ENCODE assay signal across 9 cellular contexts in genomic region chr6:41372526-41373366, GRCh38. TPM values are rescaled to one million over a fixed set of nuclear protein-coding genes. Genes with fewer than 3 reads are reported as not detected.
DNase-seq lines count a peak whose midpoint lies in the region; ATAC-seq and TF ChIP-seq lines count a peak whose summit lies in the region.
"Had no signal": no experiment of that assay in that cellular context is flagged by ENCODE, and none has a peak within 500 bp of the region (broad histone marks: within the 10 kb centered on the region; RNA-seq: fewer than 3 reads in every experiment).

No MANE protein-coding gene starts in this region.

- H4K20me1 ChIP-seq in GM23338 (replicated peaks; ENCODE audit: insufficient read depth) (peaks cover 7% of the 10 kb centered on the region), mammary epithelial cell (ENCODE audit: insufficient read depth, low read length) (no peaks in the 10 kb centered on the region)

- H3K4me3 ChIP-seq in CD4-positive, alpha-beta memory T cell (ENCODE audit: low read length in 2 of 2): no peak overlapping the region
- H3K4me3 ChIP-seq in GM23338: peak overlapping the region; percentile 59
- H3K4me3 ChIP-seq in mammary epithelial cell (replicated peaks in 1 of 3; ENCODE audit: insufficient read depth in 1 of 3, low read depth in 2 of 3, low read length in 3 of 3): no peak overlapping the region
- peak overlapping the region; percentile 43 for H3K4me3 ChIP-seq in naive thymus-derived CD4-positive, alpha-beta T cell (ENCODE audit: low read length)

- H2AFZ ChIP-seq in GM23338 (no peak overlapping the region; the same call in 1 of the 2 replicates), mammary epithelial cell (ENCODE audit: low read depth, low read length) (no peak overlapping the region)

- dilution Hi-C loops in mammary epithelial cell (cut with HindIII; ENCODE audit: low sequenced_read_pairs): no loop called here

- CTCF ChIA-PET in CD4-positive, alpha-beta memory T cell (lab: Charles Lee; ENCODE audit: partially characterized antibody): interaction anchor here (0.7 to 4.6 kb wide), 3 partner anchors 37 to 312 kb away, joined by 3 to 20 read pairs (median 3); partner anchors contain the start of gene NCR2
- CTCF ChIA-PET in mammary epithelial cell (lab: Charles Lee; ENCODE audit: low non-redundant PET): no interaction called here
- CTCF ChIA-PET in naive thymus-derived CD4-positive, alpha-beta T cell (lab: Charles Lee): interaction anchor here (0.9 kb wide), 1 partner anchor 40 kb away, joined by 3 read pairs; no protein-coding TSS in a partner anchor

- POLR2A ChIA-PET in CD4-positive, alpha-beta memory T cell (lab: Charles Lee; ENCODE audit: partially characterized antibody): no interaction called here
- POLR2A ChIA-PET in naive thymus-derived CD4-positive, alpha-beta T cell (lab: Charles Lee): no interaction called here

- peaks cover 52% of the 10 kb centered on the region for H3K27me3 ChIP-seq in CD4-positive, alpha-beta memory T cell (ENCODE audit: insufficient read depth, low read length)
- peaks cover 97% of the 10 kb centered on the region for H3K27me3 ChIP-seq in GM23338 (ENCODE audit: insufficient read depth)
- peaks cover 21% of the 10 kb centered on the region for H3K27me3 ChIP-seq in mammary epithelial cell (ENCODE audit: insufficient read depth, low read length)
- H3K27me3 ChIP-seq in naive thymus-derived CD4-positive, alpha-beta T cell (ENCODE audit: control insufficient read depth in 2 of 2, insufficient read depth in 2 of 2, low read length in 2 of 2): peaks cover 8 to 10% of the 10 kb centered on the region in 2 donors

- ATAC-seq in GM23338: peak; percentile 19
- ATAC-seq in naive thymus-derived CD4-positive, alpha-beta T cell: no peak

- intact Hi-C loops in CD4-positive, alpha-beta memory T cell (cut with micrococcal nuclease): no loop called here
- intact Hi-C loops in mammary epithelial cell (cut with micrococcal nuclease): no loop called here
- intact Hi-C loops in naive thymus-derived CD4-positive, alpha-beta T cell (cut with micrococcal nuclease): no loop called here
- intact Hi-C loops in posterior cingulate gyrus (cut with DNase I): no loop called here

- peaks cover 0 to 4% (median 0%) of the 10 kb centered on the region in 8 donors for H3K9me3 Mint-ChIP-seq in CD4-positive, alpha-beta memory T cell
- H3K9me3 Mint-ChIP-seq in GM23338: no peaks in the 10 kb centered on the region; the same call in 2 of the 3 replicates
- H3K9me3 Mint-ChIP-seq in naive thymus-derived CD4-positive, alpha-beta T cell: peaks cover 0 to 4% (median 0%) of the 10 kb centered on the region in 11 donors

- WGBS in mammary epithelial cell (ENCODE audit: low coverage, missing lambda C conversion rate): 64% methylated on average over 13 of the region's 67 CpGs

- H3K27me3 Mint-ChIP-seq in CD4-positive, alpha-beta memory T cell: peaks cover 66% of the 10 kb centered on the region in 2 donors
- peaks cover 95% of the 10 kb centered on the region for H3K27me3 Mint-ChIP-seq in GM23338 (ENCODE audit: insufficient read depth, low read depth, poor library complexity)
- peaks cover 71 to 88% (median 76%) of the 10 kb centered on the region in 5 donors for H3K27me3 Mint-ChIP-seq in naive thymus-derived CD4-positive, alpha-beta T cell

- H3K9ac ChIP-seq in mammary epithelial cell (ENCODE audit: insufficient read depth, low read length): no peak overlapping the region

- H3K9me3 ChIP-seq in CD4-positive, alpha-beta memory T cell (ENCODE audit: control insufficient read depth in 1 of 2, low read length in 2 of 2): no peaks in the 10 kb centered on the region
- H3K9me3 ChIP-seq in mammary epithelial cell (replicated peaks; ENCODE audit: insufficient read depth, low read length): peaks cover 7% of the 10 kb centered on the region
- no peaks in the 10 kb centered on the region for H3K9me3 ChIP-seq in naive thymus-derived CD4-positive, alpha-beta T cell (ENCODE audit: control insufficient read depth in 2 of 3, low read length in 3 of 3)

- peaks cover 34% of the 10 kb centered on the region; the same call in 1 of the 2 replicates for H3F3A ChIP-seq in GM23338 (replicated peaks; ENCODE audit: low read depth)

- H3K36me3 ChIP-seq in CD4-positive, alpha-beta memory T cell (ENCODE audit: insufficient read depth, low read length): no peaks in the 10 kb centered on the region
- H3K36me3 ChIP-seq in GM23338 (ENCODE audit: insufficient read depth) (no peaks in the 10 kb centered on the region), mammary epithelial cell (ENCODE audit: insufficient read depth, low read length) (no peaks in the 10 kb centered on the region)
- no peaks in the 10 kb centered on the region for H3K36me3 ChIP-seq in naive thymus-derived CD4-positive, alpha-beta T cell (ENCODE audit: control insufficient read depth in 2 of 3, insufficient read depth in 3 of 3, low read length in 3 of 3)

- in situ Hi-C loops in mammary epithelial cell (cut with MboI; ENCODE audit: low sequenced_read_pairs in 2 of 2): loop anchor here (5.0 to 25.0 kb wide), 3 partner anchors 220 to 315 kb away; no protein-coding TSS in a partner anchor

- no TSS peak for BruUV-seq in mammary epithelial cell (replicated peaks; lab: Mats Ljungman, UMichigan)

- H3K79me2 ChIP-seq in GM23338 (replicated peaks; ENCODE audit: insufficient read depth) (no peaks in the 10 kb centered on the region), mammary epithelial cell (ENCODE audit: insufficient read depth, low read length) (no peaks in the 10 kb centered on the region)

- TF ChIP-seq CTCF in GM23338 (conservative IDR thresholded peaks at IDR 0.05; ENCODE audit: low read depth in 2 of 2) (no peak), mammary epithelial cell (conservative IDR thresholded peaks at IDR 0.05 in 1 of 2, IDR thresholded peaks at IDR 0.05 in 1 of 2; ENCODE audit: extremely low read depth in 1 of 2, insufficient read depth in 1 of 2, low read depth in 1 of 2, low read length in 2 of 2) (no peak)

- peaks cover 0 to 3% of the 10 kb centered on the region in 2 donors for H3K36me3 Mint-ChIP-seq in CD4-positive, alpha-beta memory T cell
- H3K36me3 Mint-ChIP-seq in GM23338 (ENCODE audit: low read depth): no peaks in the 10 kb centered on the region
- no peaks in the 10 kb centered on the region for H3K36me3 Mint-ChIP-seq in naive thymus-derived CD4-positive, alpha-beta T cell

- peaks cover 39% of the 10 kb centered on the region for H3K4me1 ChIP-seq in CD4-positive, alpha-beta memory T cell (ENCODE audit: insufficient read depth, low read length)
- H3K4me1 ChIP-seq in GM23338 (ENCODE audit: insufficient read depth) (peaks cover 45% of the 10 kb centered on the region), mammary epithelial cell (ENCODE audit: insufficient read depth, low read length) (peaks cover 20% of the 10 kb centered on the region)
- peaks cover 7 to 29% of the 10 kb centered on the region in 2 donors for H3K4me1 ChIP-seq in naive thymus-derived CD4-positive, alpha-beta T cell (ENCODE audit: control insufficient read depth in 2 of 2, insufficient read depth in 2 of 2, low read length in 2 of 2)

- peaks cover 22 to 48% (median 36%) of the 10 kb centered on the region in 4 donors for H3K4me1 Mint-ChIP-seq in CD4-positive, alpha-beta memory T cell
- peaks cover 48% of the 10 kb centered on the region for H3K4me1 Mint-ChIP-seq in GM23338
- peaks cover 26 to 54% (median 39%) of the 10 kb centered on the region in 7 donors for H3K4me1 Mint-ChIP-seq in naive thymus-derived CD4-positive, alpha-beta T cell

- DNase-seq in CD4-positive, alpha-beta memory T cell: no peak
- DNase-seq in GM23338 (ENCODE audit: low spot score): peak; percentile 70
- no peak for DNase-seq in mammary epithelial cell
- no peak for DNase-seq in naive thymus-derived CD4-positive, alpha-beta T cell
- no peak for DNase-seq in COLO829 (ENCODE audit: low spot score)
- no peak for DNase-seq in caudate nucleus (lab: John Stamatoyannopoulos, UW)
- DNase-seq in DMS79 (lab: John Stamatoyannopoulos, UW): no peak
- DNase-seq in posterior cingulate gyrus: no peak
- DNase-seq: KG1 had no signal

- peak overlapping the region; percentile 70 to 90 (median 82) for H3K4me3 Mint-ChIP-seq in CD4-positive, alpha-beta memory T cell
- peak overlapping the region; percentile 72 for H3K4me3 Mint-ChIP-seq in GM23338
- H3K4me3 Mint-ChIP-seq in naive thymus-derived CD4-positive, alpha-beta T cell: peak overlapping the region; percentile 75 to 92 (median 86)

- H3K4me2 ChIP-seq in GM23338 (peak overlapping the region; percentile 87), mammary epithelial cell (ENCODE audit: insufficient read depth, low read depth, low read length) (peak overlapping the region; percentile 61)

- H3K9me2 ChIP-seq in GM23338 (ENCODE audit: insufficient read depth): no peaks in the 10 kb centered on the region

- H3K27ac Mint-ChIP-seq in CD4-positive, alpha-beta memory T cell: peak overlapping the region in 2 of 7 donors; percentile 16 to 53
- H3K27ac Mint-ChIP-seq in GM23338: no peak overlapping the region
- peak overlapping the region in 1 of 9 donors; percentile 67 for H3K27ac Mint-ChIP-seq in naive thymus-derived CD4-positive, alpha-beta T cell

- no peak overlapping the region for H3K27ac ChIP-seq in CD4-positive, alpha-beta memory T cell (ENCODE audit: low read depth, low read length)
- H3K27ac ChIP-seq in GM23338 (ENCODE audit: low read depth) (no peak overlapping the region), mammary epithelial cell (ENCODE audit: insufficient read depth, low read depth, low read length) (no peak overlapping the region), caudate nucleus (ENCODE audit: low read depth, low read length) (no peak overlapping the region)
- no peak overlapping the region for H3K27ac ChIP-seq in naive thymus-derived CD4-positive, alpha-beta T cell (ENCODE audit: low read depth, low read length)

TF ChIP-seq in GM23338, 12 proteins besides CTCF, POLR2A, EP300 and RAD21:
- TF ChIP-seq ETS1 (IDR thresholded peaks at IDR 0.05) (no peak), EZH2 (IDR thresholded peaks at IDR 0.05; ENCODE audit: low read depth, unreplicated experiment) (peak; percentile 59), EZH2phosphoT487 (IDR thresholded peaks at IDR 0.05; ENCODE audit: unreplicated experiment) (peak; percentile 75)

RNA-seq across cellular contexts. Expression of gene NCR2, which starts 37.3 kb away (rescaled TPM):
- not detected for total RNA-seq in CD4-positive, alpha-beta memory T cell
- not detected for polyA plus RNA-seq in CD4-positive, alpha-beta memory T cell
- total RNA-seq in GM23338 (2014; rRNA removed; shearing (Covaris generic)): not detected in 2 replicates
- polyA plus RNA-seq in GM23338 (2016; fragmentation: Nextera tagmentation; extraction: Ambion mirVana): not detected in 2 replicates
- total RNA-seq in mammary epithelial cell: not detected
- not detected for polyA plus RNA-seq in mammary epithelial cell
- not detected for polyA minus RNA-seq in mammary epithelial cell
- not detected for total RNA-seq in naive thymus-derived CD4-positive, alpha-beta T cell
- polyA plus RNA-seq in naive thymus-derived CD4-positive, alpha-beta T cell: not detected

Comparison
In these comparisons a context has a peak if more than half of its experiments do, and no peak if none do; other contexts are left out.
1. H3K4me3 ChIP-seq: peak in GM23338 (single experiment) and naive thymus-derived CD4-positive, alpha-beta T cell (single experiment); none in CD4-positive, alpha-beta memory T cell (0 of 2) and mammary epithelial cell (0 of 3).
2. Peak in every context shown above with its lines, with median percentiles within 50 percentile points of each other: H3K4me3 Mint-ChIP-seq.